In genomic region chr4:10098770-10099139, GRCh38 we compare ENCODE assay signal across 10 cellular contexts. TPM values are rescaled to one million over a fixed set of nuclear protein-coding genes. Genes with fewer than 3 reads are reported as not detected.
DNase-seq lines count a peak whose midpoint lies in the region; ATAC-seq lines count a peak whose summit lies in the region.
"Had no signal": no experiment of that assay in that cellular context is flagged by ENCODE, and none has a peak within 500 bp of the region (broad histone marks: within the 10 kb centered on the region; RNA-seq: fewer than 3 reads in every experiment).

No MANE protein-coding gene starts in this region.

- no peaks in the 10 kb centered on the region for H3K27me3 Mint-ChIP-seq in activated naive CD8-positive, alpha-beta T cell
- H3K27me3 Mint-ChIP-seq: activated B cell treated with CpG ODN at 0.5 μM for 24 hours had no signal

- DNase-seq in M059J (ENCODE audit: low read depth) (peak; percentile 82), OCI-M2 (lab: John Stamatoyannopoulos, UW; ENCODE audit: unreplicated experiment) (no peak), NCI-H1048 (lab: John Stamatoyannopoulos, UW) (no peak), NCI-H146 (lab: John Stamatoyannopoulos, UW) (no peak)
- DNase-seq: activated B cell treated with CpG ODN at 0.5 μM for 24 hours, NCI-H187 treated with DMSO at 0.1 percent for 48 hours had no signal

- H3K27ac ChIP-seq in BLaER1 (peak overlapping the region; percentile 98), layer of hippocampus (ENCODE audit: low read depth, low read length) (peak overlapping the region; percentile 35)

- peak overlapping the region; percentile 94 for H3K27ac Mint-ChIP-seq in activated naive CD8-positive, alpha-beta T cell
- H3K27ac Mint-ChIP-seq: activated B cell treated with CpG ODN at 0.5 μM for 24 hours had no signal

- H3K4me3 ChIP-seq in BLaER1: no peak overlapping the region

- ATAC-seq in activated CD4-positive, CD25-positive, alpha-beta regulatory T cell treated with anti-CD3 and anti-CD28 coated beads, Interleukin-2, amount 50 U/mL, for 24 hours: no peak

- H3K27me3 ChIP-seq in BLaER1 (no peaks in the 10 kb centered on the region), layer of hippocampus (ENCODE audit: control insufficient read depth, insufficient read depth, low read length) (no peaks in the 10 kb centered on the region)

- peak overlapping the region; percentile 97 for H3K4me2 ChIP-seq in BLaER1

- peaks cover 100% of the 10 kb centered on the region for H3K4me1 ChIP-seq in BLaER1

- H3K9me3 ChIP-seq in BLaER1: no peaks in the 10 kb centered on the region

- peaks cover 66% of the 10 kb centered on the region for H4K20me1 ChIP-seq in BLaER1

- H3K4me1 Mint-ChIP-seq in activated naive CD8-positive, alpha-beta T cell (ENCODE audit: low read depth): peaks cover 96% of the 10 kb centered on the region

- H3K36me3 ChIP-seq in BLaER1: peaks cover 59% of the 10 kb centered on the region

- H3K9me3 Mint-ChIP-seq in activated naive CD8-positive, alpha-beta T cell (ENCODE audit: low read depth): no peaks in the 10 kb centered on the region
- H3K9me3 Mint-ChIP-seq: activated B cell treated with CpG ODN at 0.5 μM for 24 hours had no signal

- H3K36me3 Mint-ChIP-seq in activated naive CD8-positive, alpha-beta T cell: peaks cover 28% of the 10 kb centered on the region

- H3K9ac ChIP-seq in BLaER1: no peak overlapping the region

- peak overlapping the region; percentile 51 for H3K4me3 Mint-ChIP-seq in activated naive CD8-positive, alpha-beta T cell
- H3K4me3 Mint-ChIP-seq: activated B cell treated with CpG ODN at 0.5 μM for 24 hours had no signal

RNA-seq across cellular contexts. Expression of gene WDR1, which starts 17.8 kb away (rescaled TPM):
- total RNA-seq in M059J (2014; rRNA removed; shearing (Covaris generic)): 322 and 407 TPM in 2 replicates
